ENCODE assay signal across 22 cellular contexts in the genomic region with DNA sequence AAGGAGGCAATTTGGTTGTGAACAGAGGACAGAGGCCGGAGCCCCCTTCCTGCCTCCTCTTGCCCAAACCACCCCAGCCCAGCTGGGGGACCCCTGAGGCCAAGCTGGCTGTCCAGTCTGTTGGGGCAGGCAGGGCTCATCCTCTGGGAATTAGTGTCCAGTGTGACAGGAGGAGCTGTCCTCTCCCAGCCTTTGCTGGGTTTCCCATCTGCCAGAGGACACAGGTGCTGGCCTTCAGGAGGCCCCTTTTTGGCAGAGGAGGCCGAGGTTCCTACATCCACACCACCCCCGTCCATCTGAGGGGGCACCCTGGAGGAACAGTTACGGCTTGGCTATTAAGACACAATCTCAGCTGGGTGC.
"Had no signal": no experiment of that assay in that cellular context is flagged by ENCODE, and none has a peak within 500 bp of the region (broad histone marks: within the 10 kb centered on the region; RNA-seq: fewer than 3 reads in every experiment).

No MANE protein-coding gene starts in this region.

- H3K27me3 ChIP-seq: pancreas had no signal

- H3K4me1 ChIP-seq: transverse colon had no signal

- H3K36me3 Mint-ChIP-seq: activated CD8-positive, alpha-beta memory T cell treated with anti-CD3 and anti-CD28 coated beads, Interleukin-2, amount 10 ng/mL, durations not matched to agents 7 days and 5 days; activated naive CD4-positive, alpha-beta T cell treated with anti-CD3 and anti-CD28 coated beads, Interleukin-2, amount 10 ng/mL, durations not matched to agents 7 days and 5 days; natural killer cell treated with Interleukin-12 subunit alpha and Interleukin-12 subunit beta and Interleukin-15 and Interleukin-18, amount 100 ng/mL, for 72 hours; stimulated activated effector memory CD8-positive, alpha-beta T cell treated with anti-CD3 and anti-CD28 coated beads, Interleukin-12 subunit alpha, Interleukin-12 subunit beta, amount 100 ng/mL, for 72 hours had no signal

- H3K4me3 Mint-ChIP-seq: activated CD4-positive, alpha-beta T cell treated with anti-CD3 and anti-CD28 coated beads, Interleukin-2, amount 10 ng/mL, durations not matched to agents 7 days and 5 days; activated CD8-positive, alpha-beta memory T cell treated with anti-CD3 and anti-CD28 coated beads, Interleukin-2, amount 10 ng/mL, durations not matched to agents 7 days and 5 days; activated CD8-positive, alpha-beta T cell treated with anti-CD3 and anti-CD28 coated beads for 36 hours; activated naive CD4-positive, alpha-beta T cell treated with anti-CD3 and anti-CD28 coated beads, Interleukin-2, amount 10 ng/mL, durations not matched to agents 7 days and 5 days; dendritic cell treated with granulocyte-macrophage colony-stimulating factor and Interleukin-4, amounts not matched to agents 40 ng/mL and 50 ng/mL, for 4 days; natural killer cell treated with Interleukin-12 subunit alpha and Interleukin-12 subunit beta and Interleukin-15 and Interleukin-18, amount 100 ng/mL, for 72 hours; stimulated activated effector memory CD8-positive, alpha-beta T cell treated with anti-CD3 and anti-CD28 coated beads, Interleukin-12 subunit alpha, Interleukin-12 subunit beta, amount 100 ng/mL, for 72 hours; stimulated activated naive CD8-positive, alpha-beta T cell treated with anti-CD3 and anti-CD28 coated beads, Interleukin-15, amount 100 ng/mL, for 72 hours; T-helper 17 cell had no signal

- DNase-seq: activated CD4-positive, alpha-beta T cell treated with anti-CD3 and anti-CD28 coated beads, Interleukin-2, amount 10 ng/mL, durations not matched to agents 7 days and 5 days; activated CD8-positive, alpha-beta memory T cell treated with anti-CD3 and anti-CD28 coated beads, Interleukin-2, amount 10 ng/mL, durations not matched to agents 7 days and 5 days; activated effector memory CD4-positive, alpha-beta T cell treated with anti-CD3 and anti-CD28 coated beads, Interleukin-2, amount 50 U/mL, for 16 hours; activated T-cell treated with anti-CD3 and anti-CD28 coated beads for 4 hours; effector CD4-positive, alpha-beta T cell; foreskin fibroblast; midbrain; stimulated activated naive CD8-positive, alpha-beta T cell treated with anti-CD3 and anti-CD28 coated beads, Interleukin-15, amount 100 ng/mL, for 72 hours; T-helper 17 cell had no signal

- ATAC-seq: activated CD4-positive, CD25-positive, alpha-beta regulatory T cell treated with anti-CD3 and anti-CD28 coated beads, Interleukin-2, amount 50 U/mL, for 24 hours; activated CD8-positive, alpha-beta memory T cell treated with anti-CD3 and anti-CD28 coated beads, Interleukin-2, amount 10 ng/mL, durations not matched to agents 7 days and 5 days; activated CD8-positive, alpha-beta T cell treated with anti-CD3 and anti-CD28 coated beads for 36 hours; natural killer cell treated with Interleukin-12 subunit alpha and Interleukin-12 subunit beta and Interleukin-15 and Interleukin-18, amount 100 ng/mL, for 72 hours; stimulated activated naive CD8-positive, alpha-beta T cell treated with anti-CD3 and anti-CD28 coated beads, Interleukin-15, amount 100 ng/mL, for 72 hours; T-helper 17 cell had no signal

- H3K4me3 ChIP-seq: left ventricle myocardium inferior, pancreas, skin epidermis, suprapubic skin, transverse colon had no signal

- H3K36me3 ChIP-seq: left ventricle myocardium inferior, pancreas, suprapubic skin, transverse colon had no signal

- H3K27ac ChIP-seq: left ventricle myocardium inferior, pancreas, skin epidermis, suprapubic skin, transverse colon had no signal

- H3K9me3 Mint-ChIP-seq: activated CD4-positive, alpha-beta T cell treated with anti-CD3 and anti-CD28 coated beads, Interleukin-2, amount 10 ng/mL, durations not matched to agents 7 days and 5 days; activated CD8-positive, alpha-beta T cell treated with anti-CD3 and anti-CD28 coated beads for 36 hours; activated naive CD4-positive, alpha-beta T cell treated with anti-CD3 and anti-CD28 coated beads, Interleukin-2, amount 10 ng/mL, durations not matched to agents 7 days and 5 days; dendritic cell treated with granulocyte-macrophage colony-stimulating factor and Interleukin-4, amounts not matched to agents 40 ng/mL and 50 ng/mL, for 4 days; natural killer cell treated with Interleukin-12 subunit alpha and Interleukin-12 subunit beta and Interleukin-15 and Interleukin-18, amount 100 ng/mL, for 72 hours; stimulated activated effector memory CD8-positive, alpha-beta T cell treated with anti-CD3 and anti-CD28 coated beads, Interleukin-12 subunit alpha, Interleukin-12 subunit beta, amount 100 ng/mL, for 72 hours; stimulated activated naive CD8-positive, alpha-beta T cell treated with anti-CD3 and anti-CD28 coated beads, Interleukin-15, amount 100 ng/mL, for 72 hours had no signal

- FAIRE-seq: endometrium, pancreas, urothelium cell line had no signal

- H3K27ac Mint-ChIP-seq: activated CD4-positive, alpha-beta T cell treated with anti-CD3 and anti-CD28 coated beads, Interleukin-2, amount 10 ng/mL, durations not matched to agents 7 days and 5 days; activated CD8-positive, alpha-beta memory T cell treated with anti-CD3 and anti-CD28 coated beads, Interleukin-2, amount 10 ng/mL, durations not matched to agents 7 days and 5 days; activated CD8-positive, alpha-beta T cell treated with anti-CD3 and anti-CD28 coated beads for 36 hours; activated naive CD4-positive, alpha-beta T cell treated with anti-CD3 and anti-CD28 coated beads, Interleukin-2, amount 10 ng/mL, durations not matched to agents 7 days and 5 days; dendritic cell treated with granulocyte-macrophage colony-stimulating factor and Interleukin-4, amounts not matched to agents 40 ng/mL and 50 ng/mL, for 4 days; natural killer cell treated with Interleukin-12 subunit alpha and Interleukin-12 subunit beta and Interleukin-15 and Interleukin-18, amount 100 ng/mL, for 72 hours; stimulated activated effector memory CD8-positive, alpha-beta T cell treated with anti-CD3 and anti-CD28 coated beads, Interleukin-12 subunit alpha, Interleukin-12 subunit beta, amount 100 ng/mL, for 72 hours; stimulated activated naive CD8-positive, alpha-beta T cell treated with anti-CD3 and anti-CD28 coated beads, Interleukin-15, amount 100 ng/mL, for 72 hours; T-helper 17 cell had no signal

- H3K4me1 Mint-ChIP-seq: activated CD4-positive, alpha-beta T cell treated with anti-CD3 and anti-CD28 coated beads, Interleukin-2, amount 10 ng/mL, durations not matched to agents 7 days and 5 days; activated CD8-positive, alpha-beta memory T cell treated with anti-CD3 and anti-CD28 coated beads, Interleukin-2, amount 10 ng/mL, durations not matched to agents 7 days and 5 days; activated naive CD4-positive, alpha-beta T cell treated with anti-CD3 and anti-CD28 coated beads, Interleukin-2, amount 10 ng/mL, durations not matched to agents 7 days and 5 days had no signal

- H3K9me3 ChIP-seq: left ventricle myocardium inferior, pancreas, suprapubic skin, transverse colon had no signal
